ENCODE assay signal across 13 cellular contexts in the genomic region with DNA sequence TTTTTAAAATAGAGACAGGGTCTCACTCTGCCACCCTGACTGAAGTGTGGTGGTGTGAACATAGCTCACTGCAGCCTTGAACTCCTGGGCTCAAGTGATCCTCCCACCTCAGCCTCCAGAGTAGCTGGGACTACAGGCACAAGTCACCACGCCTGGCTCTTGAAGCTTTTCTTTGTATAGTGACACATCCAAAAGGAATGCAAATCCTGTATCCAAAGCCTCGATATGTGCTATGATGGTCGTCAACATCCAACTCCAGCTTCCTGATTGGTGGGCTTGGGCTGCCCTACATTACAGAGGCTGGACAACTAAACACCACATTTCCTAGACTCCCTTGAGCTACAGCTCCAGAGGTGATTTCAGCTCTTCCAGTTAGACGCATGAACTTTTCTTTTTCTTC.
DNase-seq lines count a peak whose midpoint lies in the region; ATAC-seq lines count a peak whose summit lies in the region.
"Had no signal": no experiment of that assay in that cellular context is flagged by ENCODE, and none has a peak within 500 bp of the region (broad histone marks: within the 10 kb centered on the region; RNA-seq: fewer than 3 reads in every experiment).

No MANE protein-coding gene starts in this region.

- POLR2A ChIA-PET in activated CD4-positive, alpha-beta T cell treated with anti-CD3 and anti-CD28 coated beads for 36 hours (lab: Charles Lee), result interaction anchor here (0.6 kb wide), 3 partner anchors 13 to 838 kb away, joined by 3 to 4 read pairs (median 3); no protein-coding TSS in a partner anchor
- POLR2A ChIA-PET in naive thymus-derived CD8-positive, alpha-beta T cell (lab: Charles Lee), result no interaction called here

- no peaks in the 10 kb centered on the region for H3K9me3 ChIP-seq in MG63
- H3K9me3 ChIP-seq: body of pancreas had no signal

- H3K36me3 Mint-ChIP-seq in activated CD4-positive, alpha-beta T cell treated with anti-CD3 and anti-CD28 coated beads for 36 hours (ENCODE audit: low read depth), result peaks cover 63% of the 10 kb centered on the region
- peaks cover 62% of the 10 kb centered on the region for H3K36me3 Mint-ChIP-seq in central memory CD8-positive, alpha-beta T cell (ENCODE audit: insufficient read depth)
- H3K36me3 Mint-ChIP-seq in naive thymus-derived CD8-positive, alpha-beta T cell, result peaks cover 23 to 88% (median 62%) of the 10 kb centered on the region in 3 donors

- no peak overlapping the region for H3K4me3 ChIP-seq in MG63
- H3K4me3 ChIP-seq: body of pancreas, heart left ventricle had no signal

- CTCF ChIA-PET in activated CD4-positive, alpha-beta T cell treated with anti-CD3 and anti-CD28 coated beads for 36 hours (lab: Charles Lee), result interaction anchor here (0.6 to 1.7 kb wide), 5 partner anchors 9 to 211 kb away, joined by 3 to 10 read pairs (median 4); no protein-coding TSS in a partner anchor

- no peaks in the 10 kb centered on the region for H3K36me3 ChIP-seq in MG63

- no peak overlapping the region for H3K4me3 Mint-ChIP-seq in activated CD4-positive, alpha-beta T cell treated with anti-CD3 and anti-CD28 coated beads for 36 hours
- H3K4me3 Mint-ChIP-seq in central memory CD8-positive, alpha-beta T cell, result no peak overlapping the region
- H3K4me3 Mint-ChIP-seq in naive thymus-derived CD8-positive, alpha-beta T cell, result no peak overlapping the region
- H3K4me3 Mint-ChIP-seq: neural crest cell had no signal

- peaks cover 13% of the 10 kb centered on the region for H3K4me1 Mint-ChIP-seq in activated CD4-positive, alpha-beta T cell treated with anti-CD3 and anti-CD28 coated beads for 36 hours
- H3K4me1 Mint-ChIP-seq in central memory CD8-positive, alpha-beta T cell, result peaks cover 26% of the 10 kb centered on the region
- H3K4me1 Mint-ChIP-seq in naive thymus-derived CD8-positive, alpha-beta T cell, result peaks cover 18 to 50% (median 30%) of the 10 kb centered on the region in 4 donors
- H3K4me1 Mint-ChIP-seq: neural crest cell had no signal

- H3K27ac Mint-ChIP-seq in activated CD4-positive, alpha-beta T cell treated with anti-CD3 and anti-CD28 coated beads for 36 hours, result peak overlapping the region; percentile 64
- H3K27ac Mint-ChIP-seq in central memory CD8-positive, alpha-beta T cell (ENCODE audit: low read depth), result peak overlapping the region; percentile 56
- peak overlapping the region; percentile 25 to 87 (median 64) for H3K27ac Mint-ChIP-seq in naive thymus-derived CD8-positive, alpha-beta T cell

- H3K9me3 Mint-ChIP-seq in activated CD4-positive, alpha-beta T cell treated with anti-CD3 and anti-CD28 coated beads for 36 hours (ENCODE audit: low read depth), result peaks cover 3% of the 10 kb centered on the region
- no peaks in the 10 kb centered on the region for H3K9me3 Mint-ChIP-seq in central memory CD8-positive, alpha-beta T cell
- no peaks in the 10 kb centered on the region for H3K9me3 Mint-ChIP-seq in naive thymus-derived CD8-positive, alpha-beta T cell
- H3K9me3 Mint-ChIP-seq: neural crest cell had no signal

- no peak for DNase-seq in activated CD4-positive, alpha-beta T cell treated with anti-CD3 and anti-CD28 coated beads for 36 hours
- no peak for DNase-seq in activated CD4-positive, alpha-beta T cell treated with anti-CD3 and anti-CD28 coated beads, Interleukin-2, amount 50 U/mL, for 1 hour
- DNase-seq in MG63 (peak; percentile 33), GM03348 (ENCODE audit: low spot score) (no peak), NCI-H446 treated with DMSO at 0.1 percent for 48 hours (lab: John Stamatoyannopoulos, UW) (no peak)
- no peak for DNase-seq in central memory CD8-positive, alpha-beta T cell (ENCODE audit: low spot score in 2 of 2)
- no peak for DNase-seq in naive thymus-derived CD8-positive, alpha-beta T cell
- DNase-seq in activated effector memory CD4-positive, alpha-beta T cell treated with Interleukin-2 at 50 U/mL for 16 hours, result no peak
- DNase-seq: body of pancreas, heart left ventricle, NCI-H1105 treated with DMSO at 0.1 percent for 48 hours had no signal

- no peak for ATAC-seq in activated CD4-positive, alpha-beta T cell treated with anti-CD3 and anti-CD28 coated beads for 36 hours
- no peak for ATAC-seq in central memory CD8-positive, alpha-beta T cell (replicated peaks; ENCODE audit: extremely low read depth, poor library complexity, severe bottlenecking)
- no peak for ATAC-seq in naive thymus-derived CD8-positive, alpha-beta T cell
- ATAC-seq: activated CD4-positive, CD25-positive, alpha-beta regulatory T cell treated with anti-CD3 and anti-CD28 coated beads, Interleukin-2, amount 50 U/mL, for 24 hours; body of pancreas had no signal

- no peaks in the 10 kb centered on the region for H3K27me3 ChIP-seq in MG63
- H3K27me3 ChIP-seq: body of pancreas, heart left ventricle had no signal

- intact Hi-C loops in activated CD4-positive, alpha-beta T cell treated with anti-CD3 and anti-CD28 coated beads for 36 hours (cut with DNase I, micrococcal nuclease), result no loop called here

- H3K27me3 Mint-ChIP-seq in activated CD4-positive, alpha-beta T cell treated with anti-CD3 and anti-CD28 coated beads for 36 hours, result no peaks in the 10 kb centered on the region
- H3K27me3 Mint-ChIP-seq in central memory CD8-positive, alpha-beta T cell, result no peaks in the 10 kb centered on the region
- no peaks in the 10 kb centered on the region for H3K27me3 Mint-ChIP-seq in naive thymus-derived CD8-positive, alpha-beta T cell
